ENCODE assay signal across 22 cellular contexts in the genomic region with DNA sequence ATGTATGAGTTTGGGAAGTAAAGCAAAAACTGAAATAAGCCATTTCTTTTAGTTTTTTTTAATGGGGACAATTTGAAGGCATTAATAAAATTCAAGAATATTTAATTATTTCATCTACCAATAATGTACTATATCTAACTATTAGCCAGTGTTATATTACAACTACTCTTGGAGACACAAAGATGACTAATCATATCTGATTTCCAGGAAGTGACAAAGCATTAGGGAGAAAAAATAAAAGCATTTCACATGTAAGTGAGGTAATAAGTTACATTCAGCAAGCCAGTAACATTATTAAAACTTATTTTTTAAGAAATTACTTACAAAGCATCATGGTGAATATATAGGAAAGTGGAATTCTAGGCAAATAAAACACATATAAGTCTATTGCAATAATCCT.
A peak's percentile ranks its signal among the peaks of the same experiment; 100 is the strongest.
DNase-seq lines count a peak whose midpoint lies in the region; FAIRE-seq and TF ChIP-seq lines count a peak whose summit lies in the region.
"Had no signal": no experiment of that assay in that cellular context is flagged by ENCODE, and none has a peak within 500 bp of the region (broad histone marks: within the 10 kb centered on the region; RNA-seq: fewer than 3 reads in every experiment).

No MANE protein-coding gene starts in this region.

- DNase-seq in NCI-H2171 treated with DMSO at 0.1 percent for 48 hours (lab: John Stamatoyannopoulos, UW) (peak; percentile 17), NCI-H2171 (lab: John Stamatoyannopoulos, UW) (no peak), adipocyte (ENCODE audit: low read depth) (peak; percentile 48), fibroblast of mammary gland (ENCODE audit: low read depth) (peak; percentile 79), GM19239 (ENCODE audit: insufficient read length, low spot score) (no peak), suprapubic skin (ENCODE audit: low spot score in 2 of 2) (no peak)
- no peak for DNase-seq in activated naive CD4-positive, alpha-beta T cell treated with anti-CD3 and anti-CD28 coated beads, Interleukin-2, amount 50 U/mL, for 16 hours
- no peak for DNase-seq in stimulated activated CD4-positive, alpha-beta T cell treated with anti-CD3 and anti-CD28 coated beads, Interleukin-1b, Interleukin-23, amount 100 ng/mL, for 48 hours
- DNase-seq: activated CD4-positive, alpha-beta T cell treated with anti-CD3 and anti-CD28 coated beads, Interleukin-2, amount 10 ng/mL, durations not matched to agents 7 days and 5 days; activated T-cell treated with anti-CD3 and anti-CD28 coated beads for 4 hours; caudate nucleus; CD4-positive, CD25-positive, alpha-beta regulatory T cell; effector CD8-positive, alpha-beta T cell; KBM-7; NCI-H1105 treated with DMSO at 0.1 percent for 48 hours; NCI-H226; NK-92 treated with Interleukin-12 subunit alpha and Interleukin-12 subunit beta, amount 100 ng/mL, for 24 hours; SIG-M5; stimulated activated naive B cell treated with anti-CD40 and anti-IgM and Interleukin-4, amounts not matched to agents 10 μg/mL and 1 μg/mL and 100 μg/mL, for 72 hours; upper lobe of left lung had no signal

- no peak overlapping the region for H3K9ac ChIP-seq in adipocyte (ENCODE audit: low read length)
- H3K9ac ChIP-seq: parathyroid adenoma had no signal

- no peak for TF ChIP-seq EP300 in suprapubic skin (IDR thresholded peaks at IDR 0.05)

- H3K4me3 ChIP-seq in adipocyte (ENCODE audit: low read length) = no peak overlapping the region
- H3K4me3 ChIP-seq in fibroblast of mammary gland (ENCODE audit: control insufficient read depth, low read depth, low read length) = no peak overlapping the region
- H3K4me3 ChIP-seq in suprapubic skin = no peak overlapping the region
- H3K4me3 ChIP-seq: upper lobe of left lung had no signal

- H3K36me3 ChIP-seq in adipocyte (ENCODE audit: control insufficient read depth, insufficient read depth, low read length, severe bottlenecking) = no peaks in the 10 kb centered on the region
- no peaks in the 10 kb centered on the region for H3K36me3 ChIP-seq in suprapubic skin
- H3K36me3 ChIP-seq: upper lobe of left lung had no signal

- H3K9me3 ChIP-seq in adipocyte (ENCODE audit: control insufficient read depth, low read length) (no peaks in the 10 kb centered on the region), suprapubic skin (no peaks in the 10 kb centered on the region)
- H3K9me3 ChIP-seq: upper lobe of left lung had no signal

- no peak for FAIRE-seq in GM19239 (lab: Jason Lieb, UNC)
- FAIRE-seq: A204.1 had no signal

- TF ChIP-seq POLR2A in suprapubic skin (IDR thresholded peaks at IDR 0.05) = no peak

- TF ChIP-seq CTCF in fibroblast of mammary gland (conservative IDR thresholded peaks at IDR 0.05; ENCODE audit: control insufficient read depth, insufficient read depth, low read depth, low read length) (no peak), suprapubic skin (IDR thresholded peaks at IDR 0.05) (no peak)

- peaks cover 14% of the 10 kb centered on the region for H3K4me1 ChIP-seq in adipocyte (ENCODE audit: control insufficient read depth, insufficient read depth, low read length)
- H3K4me1 ChIP-seq in suprapubic skin = no peaks in the 10 kb centered on the region
- H3K4me1 ChIP-seq: parathyroid adenoma, upper lobe of left lung had no signal

- H3K27ac ChIP-seq in suprapubic skin = no peak overlapping the region
- H3K27ac ChIP-seq: parathyroid adenoma, upper lobe of left lung had no signal

- H3K27me3 ChIP-seq in adipocyte (replicated peaks; ENCODE audit: control insufficient read depth, insufficient read depth, low read length) (no peaks in the 10 kb centered on the region), suprapubic skin (no peaks in the 10 kb centered on the region)
- H3K27me3 ChIP-seq: upper lobe of left lung had no signal

Comparison
In these comparisons a context has a peak if more than half of its experiments do, and no peak if none do; other contexts are left out.
1. DNase-seq: peak in NCI-H2171 treated with DMSO at 0.1 percent for 48 hours (single experiment), adipocyte (single experiment) and fibroblast of mammary gland (single experiment); none in NCI-H2171 (single experiment), GM19239 (single experiment), activated naive CD4-positive, alpha-beta T cell treated with anti-CD3 and anti-CD28 coated beads, Interleukin-2, amount 50 U/mL, for 16 hours (single experiment), stimulated activated CD4-positive, alpha-beta T cell treated with anti-CD3 and anti-CD28 coated beads, Interleukin-1b, Interleukin-23, amount 100 ng/mL, for 48 hours (single experiment) and suprapubic skin (0 of 2).